In the genomic region with DNA sequence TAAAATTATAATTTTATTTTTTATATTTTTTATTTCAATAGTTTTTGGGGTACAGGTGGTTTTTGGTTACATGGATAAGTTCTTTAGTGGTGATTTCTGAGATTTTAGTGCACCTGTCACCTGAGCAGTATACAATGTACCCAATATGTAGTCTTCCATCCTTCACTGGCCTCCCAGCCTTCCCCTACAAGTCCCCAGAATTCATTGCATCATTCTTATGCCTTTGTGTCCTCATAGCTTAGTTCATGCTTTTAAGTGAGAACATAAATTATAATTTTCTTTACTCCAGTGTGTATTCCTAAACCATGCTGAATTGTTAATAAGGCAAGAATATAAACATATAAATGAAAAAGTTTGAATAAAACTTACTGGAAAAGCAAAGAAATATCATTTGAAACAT, we compare ENCODE assay signal across 26 cellular contexts.
"Had no signal": no experiment of that assay in that cellular context is flagged by ENCODE, and none has a peak within 500 bp of the region (broad histone marks: within the 10 kb centered on the region; RNA-seq: fewer than 3 reads in every experiment).

No MANE protein-coding gene starts in this region.

- H3K27ac ChIP-seq: stomach, suprapubic skin, testis, thoracic aorta, thyroid gland, tibial artery, tibial nerve, transverse colon, upper lobe of left lung, upper lobe of right lung, uterus, vagina had no signal

- FAIRE-seq: urothelium cell line had no signal

- H3K36me3 ChIP-seq: stomach, suprapubic skin, thoracic aorta, thyroid gland, tibial artery, tibial nerve, transverse colon, upper lobe of left lung, upper lobe of right lung, uterus, vagina had no signal

- H3K4me3 ChIP-seq: stomach, suprapubic skin, testis, thoracic aorta, thyroid gland, tibial artery, tibial nerve, transverse colon, upper lobe of left lung, upper lobe of right lung, uterus, vagina had no signal

- DNase-seq: stimulated activated CD4-positive, alpha-beta T cell treated with anti-CD3 and anti-CD28 coated beads, Interleukin-2, amount 100 ng/mL, for 48 hours; stimulated activated CD4-positive, alpha-beta T cell treated with anti-CD3 and anti-CD28 coated beads, Interleukin-4, amount 100 ng/mL, for 1 hour; stimulated activated CD4-positive, alpha-beta T cell treated with anti-CD3 and anti-CD28 coated beads, Interleukin-4, amount 100 ng/mL, for 24 hours; stimulated activated CD4-positive, alpha-beta T cell treated with anti-CD3 and anti-CD28 coated beads, Interleukin-4, amount 100 ng/mL, for 4 hours; stimulated activated CD8-positive, alpha-beta memory T cell treated with anti-CD3 and anti-CD28 coated beads, Interleukin-4, amount 100 ng/mL, for 48 hours; stimulated activated naive B cell treated with anti-CD40 and anti-IgM and Interleukin-4, amounts not matched to agents 10 μg/mL and 1 μg/mL and 100 μg/mL, for 72 hours; stimulated activated naive CD4-positive, alpha-beta T cell; stimulated activated naive CD4-positive, alpha-beta T cell treated with Interleukin-2 at 50 U/mL for 16 hours; stimulated activated naive CD8-positive, alpha-beta T cell treated with anti-CD3 and anti-CD28 coated beads, Interleukin-15, amount 100 ng/mL, for 72 hours; stomach; substantia nigra; testis; thyroid gland; tibial artery; transverse colon; trophoblast cell; upper lobe of left lung; upper lobe of right lung; uterus had no signal

- H3K4me1 ChIP-seq: testis, thyroid gland, uterus, vagina had no signal

- ATAC-seq: stimulated activated effector memory CD8-positive, alpha-beta T cell treated with anti-CD3 and anti-CD28 coated beads, Interleukin-12 subunit alpha, Interleukin-12 subunit beta, amount 100 ng/mL, for 72 hours; stimulated activated memory B cell treated with anti-CD40 and anti-IgM and Interleukin-4, amounts not matched to agents 10 μg/mL and 1 μg/mL and 100 μg/mL, for 72 hours; stimulated activated naive B cell treated with anti-CD40 and anti-IgM and Interleukin-4, amounts not matched to agents 10 μg/mL and 1 μg/mL and 100 μg/mL, for 72 hours; stimulated activated naive CD8-positive, alpha-beta T cell treated with anti-CD3 and anti-CD28 coated beads, Interleukin-15, amount 100 ng/mL, for 72 hours; upper lobe of right lung had no signal

- H3K27me3 ChIP-seq: stomach, suprapubic skin, testis, thyroid gland, tibial artery, tibial nerve, transverse colon, upper lobe of left lung, upper lobe of right lung, uterus, vagina had no signal

- H3K9me3 ChIP-seq: suprapubic skin, testis, thoracic aorta, thyroid gland, tibial artery, transverse colon, upper lobe of left lung, upper lobe of right lung, uterus, vagina had no signal
